1 cellular context compared by ENCODE assay signal in the genomic region with DNA sequence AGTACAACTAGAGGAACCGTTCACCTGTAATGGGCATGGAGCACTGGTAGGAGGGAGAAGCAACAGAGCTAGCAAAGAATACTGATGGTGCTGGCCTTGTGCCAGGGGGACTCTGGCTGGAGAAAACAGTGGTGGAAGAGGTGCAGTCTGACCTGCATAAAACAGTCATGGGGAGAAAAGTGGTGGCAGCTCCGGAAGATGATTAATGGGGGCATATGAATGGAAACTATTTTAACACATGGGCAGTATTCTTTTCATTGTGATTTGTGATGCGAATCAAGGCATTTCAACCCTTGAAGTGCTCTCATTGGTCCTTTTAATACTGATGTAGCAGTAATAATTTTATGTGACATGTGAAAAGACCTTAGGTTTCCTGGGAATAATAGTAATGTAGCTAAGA.
TF ChIP-seq lines count a peak whose summit lies in the region.

No MANE protein-coding gene starts in this region.

TF ChIP-seq in GM23338, 12 proteins besides CTCF, POLR2A, EP300 and RAD21 (continued from another document):
- TF ChIP-seq, protein P1, sequence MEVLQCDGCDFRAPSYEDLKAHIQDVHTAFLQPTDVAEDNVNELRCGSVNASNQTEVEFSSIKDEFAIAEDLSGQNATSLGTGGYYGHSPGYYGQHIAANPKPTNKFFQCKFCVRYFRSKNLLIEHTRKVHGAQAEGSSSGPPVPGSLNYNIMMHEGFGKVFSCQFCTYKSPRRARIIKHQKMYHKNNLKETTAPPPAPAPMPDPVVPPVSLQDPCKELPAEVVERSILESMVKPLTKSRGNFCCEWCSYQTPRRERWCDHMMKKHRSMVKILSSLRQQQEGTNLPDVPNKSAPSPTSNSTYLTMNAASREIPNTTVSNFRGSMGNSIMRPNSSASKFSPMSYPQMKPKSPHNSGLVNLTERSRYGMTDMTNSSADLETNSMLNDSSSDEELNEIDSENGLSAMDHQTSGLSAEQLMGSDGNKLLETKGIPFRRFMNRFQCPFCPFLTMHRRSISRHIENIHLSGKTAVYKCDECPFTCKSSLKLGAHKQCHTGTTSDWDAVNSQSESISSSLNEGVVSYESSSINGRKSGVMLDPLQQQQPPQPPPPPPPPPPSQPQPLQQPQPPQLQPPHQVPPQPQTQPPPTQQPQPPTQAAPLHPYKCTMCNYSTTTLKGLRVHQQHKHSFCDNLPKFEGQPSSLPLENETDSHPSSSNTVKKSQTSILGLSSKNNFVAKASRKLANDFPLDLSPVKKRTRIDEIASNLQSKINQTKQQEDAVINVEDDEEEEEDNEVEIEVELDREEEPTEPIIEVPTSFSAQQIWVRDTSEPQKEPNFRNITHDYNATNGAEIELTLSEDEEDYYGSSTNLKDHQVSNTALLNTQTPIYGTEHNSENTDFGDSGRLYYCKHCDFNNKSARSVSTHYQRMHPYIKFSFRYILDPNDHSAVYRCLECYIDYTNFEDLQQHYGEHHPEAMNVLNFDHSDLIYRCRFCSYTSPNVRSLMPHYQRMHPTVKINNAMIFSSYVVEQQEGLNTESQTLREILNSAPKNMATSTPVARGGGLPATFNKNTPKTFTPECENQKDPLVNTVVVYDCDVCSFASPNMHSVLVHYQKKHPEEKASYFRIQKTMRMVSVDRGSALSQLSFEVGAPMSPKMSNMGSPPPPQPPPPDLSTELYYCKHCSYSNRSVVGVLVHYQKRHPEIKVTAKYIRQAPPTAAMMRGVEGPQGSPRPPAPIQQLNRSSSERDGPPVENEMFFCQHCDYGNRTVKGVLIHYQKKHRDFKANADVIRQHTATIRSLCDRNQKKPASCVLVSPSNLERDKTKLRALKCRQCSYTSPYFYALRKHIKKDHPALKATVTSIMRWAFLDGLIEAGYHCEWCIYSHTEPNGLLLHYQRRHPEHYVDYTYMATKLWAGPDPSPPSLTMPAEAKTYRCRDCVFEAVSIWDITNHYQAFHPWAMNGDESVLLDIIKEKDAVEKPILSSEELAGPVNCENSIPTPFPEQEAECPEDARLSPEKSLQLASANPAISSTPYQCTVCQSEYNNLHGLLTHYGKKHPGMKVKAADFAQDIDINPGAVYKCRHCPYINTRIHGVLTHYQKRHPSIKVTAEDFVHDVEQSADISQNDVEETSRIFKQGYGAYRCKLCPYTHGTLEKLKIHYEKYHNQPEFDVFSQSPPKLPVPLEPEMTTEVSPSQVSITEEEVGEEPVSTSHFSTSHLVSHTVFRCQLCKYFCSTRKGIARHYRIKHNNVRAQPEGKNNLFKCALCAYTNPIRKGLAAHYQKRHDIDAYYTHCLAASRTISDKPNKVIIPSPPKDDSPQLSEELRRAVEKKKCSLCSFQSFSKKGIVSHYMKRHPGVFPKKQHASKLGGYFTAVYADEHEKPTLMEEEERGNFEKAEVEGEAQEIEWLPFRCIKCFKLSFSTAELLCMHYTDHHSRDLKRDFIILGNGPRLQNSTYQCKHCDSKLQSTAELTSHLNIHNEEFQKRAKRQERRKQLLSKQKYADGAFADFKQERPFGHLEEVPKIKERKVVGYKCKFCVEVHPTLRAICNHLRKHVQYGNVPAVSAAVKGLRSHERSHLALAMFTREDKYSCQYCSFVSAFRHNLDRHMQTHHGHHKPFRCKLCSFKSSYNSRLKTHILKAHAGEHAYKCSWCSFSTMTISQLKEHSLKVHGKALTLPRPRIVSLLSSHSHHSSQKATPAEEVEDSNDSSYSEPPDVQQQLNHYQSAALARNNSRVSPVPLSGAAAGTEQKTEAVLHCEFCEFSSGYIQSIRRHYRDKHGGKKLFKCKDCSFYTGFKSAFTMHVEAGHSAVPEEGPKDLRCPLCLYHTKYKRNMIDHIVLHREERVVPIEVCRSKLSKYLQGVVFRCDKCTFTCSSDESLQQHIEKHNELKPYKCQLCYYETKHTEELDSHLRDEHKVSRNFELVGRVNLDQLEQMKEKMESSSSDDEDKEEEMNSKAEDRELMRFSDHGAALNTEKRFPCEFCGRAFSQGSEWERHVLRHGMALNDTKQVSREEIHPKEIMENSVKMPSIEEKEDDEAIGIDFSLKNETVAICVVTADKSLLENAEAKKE (CRISPR knock-in tag; IDR thresholded peaks at IDR 0.05), result no peak
TF ChIP-seq in GM23338: peak in this region for 0.
